ENCODE assay signal across 13 cellular contexts in genomic region chr7:129008645-129009414, GRCh38. TPM values are rescaled to one million over a fixed set of nuclear protein-coding genes. Genes with fewer than 3 reads are reported as not detected.
DNase-seq lines count a peak whose midpoint lies in the region; ATAC-seq and TF ChIP-seq lines count a peak whose summit lies in the region.
"Had no signal": no experiment of that assay in that cellular context is flagged by ENCODE, and none has a peak within 500 bp of the region (broad histone marks: within the 10 kb centered on the region; RNA-seq: fewer than 3 reads in every experiment).

No MANE protein-coding gene starts in this region.

- H3K27me3 ChIP-seq in breast epithelium: no peaks in the 10 kb centered on the region
- no peaks in the 10 kb centered on the region for H3K27me3 ChIP-seq in SJCRH30

- H3K9me3 ChIP-seq in breast epithelium (no peaks in the 10 kb centered on the region), SJCRH30 (replicated peaks) (no peaks in the 10 kb centered on the region)
- H3K9me3 ChIP-seq: left ventricle myocardium inferior, prostate gland had no signal

- no peaks in the 10 kb centered on the region for H3K4me1 ChIP-seq in breast epithelium
- H3K4me1 ChIP-seq in SJCRH30: no peaks in the 10 kb centered on the region
- H3K4me1 ChIP-seq: prostate gland had no signal

- peaks cover 34% of the 10 kb centered on the region for H3K36me3 Mint-ChIP-seq in MCF 10A (ENCODE audit: insufficient read depth, unreplicated experiment)
- H3K36me3 Mint-ChIP-seq in activated CD4-positive, alpha-beta memory T cell treated with anti-CD3 and anti-CD28 coated beads for 36 hours: peaks cover 41% of the 10 kb centered on the region
- H3K36me3 Mint-ChIP-seq in naive thymus-derived CD8-positive, alpha-beta T cell: peaks cover 4 to 81% (median 14%) of the 10 kb centered on the region in 3 donors

- H3K4me3 ChIP-seq in breast epithelium (no peak overlapping the region), SJCRH30 (no peak overlapping the region)
- H3K4me3 ChIP-seq: left ventricle myocardium inferior, prostate gland had no signal

- no peaks in the 10 kb centered on the region for H3K9me3 Mint-ChIP-seq in MCF 10A (ENCODE audit: unreplicated experiment)
- H3K9me3 Mint-ChIP-seq in activated CD4-positive, alpha-beta memory T cell treated with anti-CD3 and anti-CD28 coated beads for 36 hours: no peaks in the 10 kb centered on the region
- H3K9me3 Mint-ChIP-seq in naive thymus-derived CD8-positive, alpha-beta T cell: no peaks in the 10 kb centered on the region
- H3K9me3 Mint-ChIP-seq: brain had no signal

- CTCF ChIA-PET in MCF 10A (lab: Yijun Ruan, JAX): interaction anchor here (0.5 to 1.3 kb wide), 3 partner anchors 10 to 913 kb away, joined by 3 to 5 read pairs (median 3); no protein-coding TSS in a partner anchor
- CTCF ChIA-PET in activated CD4-positive, alpha-beta memory T cell treated with anti-CD3 and anti-CD28 coated beads for 36 hours (lab: Charles Lee): interaction anchor here (0.5 to 1.8 kb wide), 9 partner anchors 8 to 549 kb away, joined by 3 to 6 read pairs (median 3); no protein-coding TSS in a partner anchor

- no peak for TF ChIP-seq POLR2A in breast epithelium (IDR thresholded peaks at IDR 0.05)

- no TSS peak for BruUV-seq in MCF 10A (replicated peaks; lab: Mats Ljungman, UMichigan)

- H3K27ac Mint-ChIP-seq in MCF 10A (ENCODE audit: low read depth, unreplicated experiment): peak overlapping the region; percentile 70
- peak overlapping the region; percentile 67 for H3K27ac Mint-ChIP-seq in activated CD4-positive, alpha-beta memory T cell treated with anti-CD3 and anti-CD28 coated beads for 36 hours
- peak overlapping the region in 5 of 10 donors; percentile 1 to 44 (median 32) for H3K27ac Mint-ChIP-seq in naive thymus-derived CD8-positive, alpha-beta T cell

- H3K4me3 Mint-ChIP-seq in MCF 10A (ENCODE audit: unreplicated experiment): no peak overlapping the region
- H3K4me3 Mint-ChIP-seq in activated CD4-positive, alpha-beta memory T cell treated with anti-CD3 and anti-CD28 coated beads for 36 hours: no peak overlapping the region
- H3K4me3 Mint-ChIP-seq in naive thymus-derived CD8-positive, alpha-beta T cell: no peak overlapping the region
- H3K4me3 Mint-ChIP-seq: brain had no signal

- intact Hi-C loops in MCF 10A (cut with micrococcal nuclease) (no loop called here), breast epithelium (cut with DNase I; ENCODE audit: low total_unique reads) (no loop called here)
- intact Hi-C loops in activated CD4-positive, alpha-beta memory T cell treated with anti-CD3 and anti-CD28 coated beads for 36 hours (cut with micrococcal nuclease): loop anchor here (1.0 to 2.0 kb wide), 5 partner anchors 32 to 82 kb away; no protein-coding TSS in a partner anchor

- ATAC-seq in HG02759 (IDR thresholded peaks at IDR 0.05; ENCODE audit: unreplicated experiment): peak; percentile 9
- no peak for ATAC-seq in naive thymus-derived CD8-positive, alpha-beta T cell

- TF ChIP-seq CTCF in MCF 10A (IDR thresholded peaks at IDR 0.05; ENCODE audit: unreplicated experiment) (no peak), breast epithelium (IDR thresholded peaks at IDR 0.05) (no peak)

- POLR2A ChIA-PET in MCF 10A (lab: Yijun Ruan, JAX): interaction anchor here (2.1 kb wide), 1 partner anchor 18 kb away, joined by 6 read pairs; no protein-coding TSS in a partner anchor
- POLR2A ChIA-PET in activated CD4-positive, alpha-beta memory T cell treated with anti-CD3 and anti-CD28 coated beads for 36 hours (lab: Charles Lee): interaction anchor here (1.0 to 1.4 kb wide), 2 partner anchors 45 to 52 kb away, joined by 3 read pairs; no protein-coding TSS in a partner anchor
- POLR2A ChIA-PET in naive thymus-derived CD8-positive, alpha-beta T cell (lab: Charles Lee): interaction anchor here (0.7 kb wide), 1 partner anchor 87 kb away, joined by 3 read pairs; no protein-coding TSS in a partner anchor

- DNase-seq in MCF 10A (ENCODE audit: unreplicated experiment): no peak
- no peak for DNase-seq in breast epithelium (ENCODE audit: low spot score in 2 of 2)
- no peak for DNase-seq in activated CD4-positive, alpha-beta memory T cell treated with anti-CD3 and anti-CD28 coated beads for 36 hours
- DNase-seq in 8988T: no peak
- DNase-seq in naive thymus-derived CD8-positive, alpha-beta T cell: no peak
- no peak for DNase-seq in SJCRH30
- no peak for DNase-seq in DMS79 treated with DMSO at 0.1 percent for 48 hours (lab: John Stamatoyannopoulos, UW)
- DNase-seq: activated CD4-positive, alpha-beta T cell treated with anti-CD3 and anti-CD28 coated beads for 48 hours; left ventricle myocardium inferior; MV-4-11 had no signal

- H3K36me3 ChIP-seq in breast epithelium: peaks cover 2% of the 10 kb centered on the region
- peaks cover 23% of the 10 kb centered on the region for H3K36me3 ChIP-seq in SJCRH30

- H3K27ac ChIP-seq in breast epithelium: no peak overlapping the region
- no peak overlapping the region for H3K27ac ChIP-seq in SJCRH30
- H3K27ac ChIP-seq: left ventricle myocardium inferior, prostate gland had no signal

- no peaks in the 10 kb centered on the region for H3K27me3 Mint-ChIP-seq in MCF 10A (ENCODE audit: insufficient read depth, unreplicated experiment)
- no peaks in the 10 kb centered on the region for H3K27me3 Mint-ChIP-seq in activated CD4-positive, alpha-beta memory T cell treated with anti-CD3 and anti-CD28 coated beads for 36 hours
- H3K27me3 Mint-ChIP-seq in naive thymus-derived CD8-positive, alpha-beta T cell: no peaks in the 10 kb centered on the region
- H3K27me3 Mint-ChIP-seq: brain had no signal

- peaks cover 8% of the 10 kb centered on the region for H3K4me1 Mint-ChIP-seq in MCF 10A (ENCODE audit: insufficient read depth, unreplicated experiment)
- H3K4me1 Mint-ChIP-seq in activated CD4-positive, alpha-beta memory T cell treated with anti-CD3 and anti-CD28 coated beads for 36 hours (ENCODE audit: low read depth): peaks cover 43% of the 10 kb centered on the region
- peaks cover 8 to 26% (median 15%) of the 10 kb centered on the region in 4 donors for H3K4me1 Mint-ChIP-seq in naive thymus-derived CD8-positive, alpha-beta T cell

RNA-seq across cellular contexts. Expression of gene TNPO3, which starts 46.1 kb away (rescaled TPM):
- total RNA-seq in MCF 10A (2022): 42.3 and 44.2 TPM in 2 replicates
- 10 to 100 TPM; 36.4 to 42.7 (median 36.6) TPM for total RNA-seq in breast epithelium
- 10 to 100 TPM; 53.4 to 54.5 TPM for total RNA-seq in activated CD4-positive, alpha-beta memory T cell treated with anti-CD3 and anti-CD28 coated beads for 36 hours
- total RNA-seq in naive thymus-derived CD8-positive, alpha-beta T cell: 10 to 100 TPM; 39.3 to 40.3 TPM
- polyA plus RNA-seq in naive thymus-derived CD8-positive, alpha-beta T cell: 10 to 100 TPM; 30.3 to 36.3 (median 33.8) TPM
- 80.2 and 82.3 TPM in 2 replicates for total RNA-seq in SJCRH30 (2014; rRNA removed; shearing (Covaris generic))
